Comparison of ENCODE assay signal across 15 cellular contexts in the genomic region with DNA sequence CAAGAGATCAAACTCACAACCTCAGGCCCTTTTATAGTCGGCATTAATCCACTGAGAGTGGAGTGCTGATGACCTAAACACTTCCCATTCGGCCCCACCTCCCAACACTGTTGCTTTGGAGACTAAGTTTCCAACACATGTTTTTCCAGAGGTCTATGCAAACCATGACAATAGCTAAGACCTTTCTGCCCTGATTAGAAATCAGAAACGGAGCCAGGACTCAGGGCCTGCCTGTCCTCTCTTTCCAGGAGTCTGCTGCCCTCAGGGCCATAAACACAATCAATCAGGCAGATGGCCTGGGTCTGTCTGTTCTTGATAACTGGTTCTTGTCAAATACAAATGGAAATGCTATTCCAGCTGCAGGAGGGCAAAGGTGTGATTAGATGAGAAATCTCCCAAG.
"Had no signal": no experiment of that assay in that cellular context is flagged by ENCODE, and none has a peak within 500 bp of the region (broad histone marks: within the 10 kb centered on the region; RNA-seq: fewer than 3 reads in every experiment).

No MANE protein-coding gene starts in this region.

- H3K36me3 Mint-ChIP-seq: natural killer cell had no signal

- H3K27ac Mint-ChIP-seq: activated naive CD8-positive, alpha-beta T cell treated with anti-CD3 and anti-CD28 coated beads, Interleukin-2, amount 50 U/mL, for 24 hours; natural killer cell; T-helper 1 cell treated with Interleukin-12 subunit alpha and Interleukin-12 subunit beta and Interleukin-4 antibody, amounts not matched to agents 30 μg/mL and 1 μg/mL, for 36 hours; WTC11 had no signal

- H3K27me3 ChIP-seq: colonic mucosa, upper lobe of left lung had no signal

- H3K36me3 ChIP-seq: colonic mucosa, upper lobe of left lung had no signal

- ATAC-seq: activated naive CD8-positive, alpha-beta T cell treated with anti-CD3 and anti-CD28 coated beads, Interleukin-2, amount 50 U/mL, for 24 hours; natural killer cell; WTC11 had no signal

- DNase-seq: activated CD4-positive, alpha-beta T cell treated with anti-CD3 and anti-CD28 coated beads for 48 hours; activated naive CD4-positive, alpha-beta T cell treated with Interleukin-2 at 50 U/mL for 16 hours; activated naive CD8-positive, alpha-beta T cell treated with anti-CD3 and anti-CD28 coated beads, Interleukin-2, amount 50 U/mL, for 24 hours; colonic mucosa; effector CD8-positive, alpha-beta T cell; hippocampal formation; mammary epithelial cell; natural killer cell; occipital lobe; stimulated activated CD4-positive, alpha-beta T cell treated with anti-CD3 and anti-CD28 coated beads, Interleukin-12 subunit alpha, Interleukin-12 subunit beta, amount 100 ng/mL, for 4 hours; stimulated activated naive CD4-positive, alpha-beta T cell treated with Interleukin-2 at 50 U/mL for 16 hours; upper lobe of left lung had no signal

- H3K4me3 ChIP-seq: colonic mucosa, upper lobe of left lung had no signal

- H3K4me1 ChIP-seq: colonic mucosa, upper lobe of left lung had no signal

- H3K4me1 Mint-ChIP-seq: activated naive CD8-positive, alpha-beta T cell treated with anti-CD3 and anti-CD28 coated beads, Interleukin-2, amount 50 U/mL, for 24 hours had no signal

- H3K27ac ChIP-seq: colonic mucosa, epithelial cell of prostate, upper lobe of left lung had no signal

- H3K9me3 ChIP-seq: colonic mucosa, upper lobe of left lung had no signal

- H3K4me3 Mint-ChIP-seq: activated naive CD8-positive, alpha-beta T cell treated with anti-CD3 and anti-CD28 coated beads, Interleukin-2, amount 50 U/mL, for 24 hours; natural killer cell; T-helper 1 cell treated with Interleukin-12 subunit alpha and Interleukin-12 subunit beta and Interleukin-4 antibody, amounts not matched to agents 30 μg/mL and 1 μg/mL, for 36 hours; WTC11 had no signal
